ENCODE assay signal across 10 cellular contexts in the genomic region with DNA sequence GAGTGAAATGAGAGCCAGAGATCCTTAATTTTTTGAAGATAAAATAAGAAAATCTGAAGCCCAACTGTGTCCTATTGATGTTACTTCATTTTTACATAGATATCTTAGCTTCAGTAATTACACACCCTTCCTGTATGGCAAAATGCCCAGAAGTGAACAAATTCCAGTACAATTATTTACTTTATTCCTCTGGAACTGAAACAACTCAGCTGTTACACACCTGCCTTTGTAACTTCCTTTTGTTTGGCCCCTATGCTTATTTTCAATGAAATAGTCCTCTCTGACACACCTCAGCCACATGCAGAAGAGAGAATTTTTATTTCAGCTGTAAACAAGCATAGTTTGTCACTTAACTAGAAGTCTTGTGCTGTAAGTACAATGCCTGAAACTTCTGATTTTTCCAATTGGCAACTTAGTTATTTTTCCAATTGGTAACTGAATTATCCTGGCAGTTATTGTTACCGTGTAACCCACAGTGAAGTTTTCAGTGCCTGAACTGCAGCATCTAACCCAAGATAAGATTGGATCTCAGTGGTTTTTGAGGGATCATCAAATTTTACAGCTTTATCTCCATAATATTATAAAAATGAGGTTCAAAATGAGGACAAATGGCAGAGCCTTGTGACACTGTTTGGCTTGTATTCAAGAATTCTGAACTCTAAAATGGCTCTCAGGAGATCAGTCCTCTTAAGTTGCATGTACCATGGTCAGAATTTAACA.
DNase-seq lines count a peak whose midpoint lies in the region; ATAC-seq, FAIRE-seq and TF ChIP-seq lines count a peak whose summit lies in the region.
"Had no signal": no experiment of that assay in that cellular context is flagged by ENCODE, and none has a peak within 500 bp of the region (broad histone marks: within the 10 kb centered on the region; RNA-seq: fewer than 3 reads in every experiment).

No MANE protein-coding gene starts in this region.

- H3K9me3 ChIP-seq in GM12878 (replicated peaks; ENCODE audit: control insufficient read depth, insufficient read depth, low read length), result no peaks in the 10 kb centered on the region
- no peaks in the 10 kb centered on the region for H3K9me3 ChIP-seq in left lung
- H3K9me3 ChIP-seq in ascending aorta, result no peaks in the 10 kb centered on the region
- H3K9me3 ChIP-seq in vagina, result no peaks in the 10 kb centered on the region

- TF ChIP-seq POLR2A in GM12878 (IDR thresholded peaks at IDR 0.05; ENCODE audit: low read depth, low read length) (no peak), vagina (IDR thresholded peaks at IDR 0.05) (no peak)

- H3K27me3 ChIP-seq in BJ (ENCODE audit: control insufficient read depth, insufficient read depth, low read length), result no peaks in the 10 kb centered on the region
- no peaks in the 10 kb centered on the region for H3K27me3 ChIP-seq in GM12878 (replicated peaks in 1 of 2; ENCODE audit: control insufficient read depth in 2 of 2, insufficient read depth in 2 of 2, low read length in 1 of 2)
- H3K27me3 ChIP-seq in left lung, result no peaks in the 10 kb centered on the region
- no peaks in the 10 kb centered on the region for H3K27me3 ChIP-seq in ascending aorta
- H3K27me3 ChIP-seq in vagina, result no peaks in the 10 kb centered on the region

- intact Hi-C loops in GM12878 (cut with micrococcal nuclease; ENCODE audit: unreplicated experiment) (no loop called here), left lung (cut with DNase I) (no loop called here), ascending aorta (cut with DNase I) (no loop called here), vagina (cut with DNase I) (no loop called here)

- no peak overlapping the region for H3K4me3 Mint-ChIP-seq in stimulated activated naive CD8-positive, alpha-beta T cell treated with anti-CD3 and anti-CD28 coated beads, Interleukin-15, amount 100 ng/mL, for 72 hours
- H3K4me3 Mint-ChIP-seq: activated CD4-positive, alpha-beta memory T cell treated with anti-CD3 and anti-CD28 coated beads, Interleukin-2, amount 10 ng/mL, durations not matched to agents 7 days and 5 days had no signal

- no peak overlapping the region for H2AFZ ChIP-seq in GM12878 (ENCODE audit: control insufficient read depth, low read depth, low read length)

- H3K9ac ChIP-seq in GM12878 (ENCODE audit: control insufficient read depth, insufficient read depth, low read length), result no peak overlapping the region

- no peak for TF ChIP-seq RAD21 in GM12878 (IDR thresholded peaks at IDR 0.05; ENCODE audit: insufficient read depth, low read depth, low read length)

- no peak overlapping the region for H3K27ac Mint-ChIP-seq in stimulated activated naive CD8-positive, alpha-beta T cell treated with anti-CD3 and anti-CD28 coated beads, Interleukin-15, amount 100 ng/mL, for 72 hours
- H3K27ac Mint-ChIP-seq: activated CD4-positive, alpha-beta memory T cell treated with anti-CD3 and anti-CD28 coated beads, Interleukin-2, amount 10 ng/mL, durations not matched to agents 7 days and 5 days had no signal

- H3K27ac ChIP-seq in GM12878 (ENCODE audit: control insufficient read depth, insufficient read depth), result no peak overlapping the region
- H3K27ac ChIP-seq in left lung, result peak overlapping the region in 1 of 2 donors; percentile 38
- no peak overlapping the region for H3K27ac ChIP-seq in ascending aorta
- H3K27ac ChIP-seq in vagina, result no peak overlapping the region

- DNase-seq in BJ (ENCODE audit: low read depth) (peak; percentile 34), NCI-H1105 treated with DMSO at 0.1 percent for 48 hours (lab: John Stamatoyannopoulos, UW) (peak; percentile 92), GM12878 (ENCODE audit: low read depth, low spot score) (no peak), left lung (no peak), ascending aorta (ENCODE audit: low spot score in 2 of 2) (no peak), vagina (ENCODE audit: extremely low spot score in 2 of 2) (no peak)
- DNase-seq in stimulated activated naive CD8-positive, alpha-beta T cell treated with anti-CD3 and anti-CD28 coated beads, Interleukin-15, amount 100 ng/mL, for 72 hours, result no peak
- DNase-seq: activated CD4-positive, alpha-beta memory T cell treated with anti-CD3 and anti-CD28 coated beads, Interleukin-2, amount 10 ng/mL, durations not matched to agents 7 days and 5 days; midbrain had no signal

- TF ChIP-seq CTCF in BJ (IDR thresholded peaks at IDR 0.05; ENCODE audit: insufficient read depth, low read depth, low read length) (no peak), GM12878 (IDR thresholded peaks at IDR 0.05 in 2 of 3, conservative IDR thresholded peaks at IDR 0.05 in 1 of 3; ENCODE audit: control insufficient read depth in 2 of 3, extremely low read depth in 1 of 3, insufficient read depth in 1 of 3, low read depth in 3 of 3, low read length in 3 of 3) (no peak), left lung (IDR thresholded peaks at IDR 0.05) (no peak), ascending aorta (IDR thresholded peaks at IDR 0.05) (no peak), vagina (IDR thresholded peaks at IDR 0.05) (no peak)

- H3K36me3 ChIP-seq in BJ (ENCODE audit: control insufficient read depth, insufficient read depth, low read length) (peaks cover 2% of the 10 kb centered on the region; the same call in 1 of the 2 replicates), GM12878 (ENCODE audit: control insufficient read depth in 2 of 2, insufficient read depth in 2 of 2, low read length in 1 of 2) (no peaks in the 10 kb centered on the region), left lung (no peaks in the 10 kb centered on the region), ascending aorta (no peaks in the 10 kb centered on the region), vagina (no peaks in the 10 kb centered on the region)

- ATAC-seq in GM12878 (no peak), left lung (peak; percentile 79), HG02678 (IDR thresholded peaks at IDR 0.05; ENCODE audit: unreplicated experiment) (no peak)
- no peak for ATAC-seq in stimulated activated naive CD8-positive, alpha-beta T cell treated with anti-CD3 and anti-CD28 coated beads, Interleukin-15, amount 100 ng/mL, for 72 hours

- CTCF ChIA-PET in BJ (lab: Yijun Ruan, JAX) (interaction anchor here (0.9 kb wide), 1 partner anchor 16 kb away, joined by 3 read pairs; no protein-coding TSS in a partner anchor), GM12878 (lab: Yijun Ruan, JAX) (interaction anchor here (1.0 to 1.1 kb wide), 2 partner anchors 9 to 206 kb away, joined by 3 read pairs; no protein-coding TSS in a partner anchor)

- FAIRE-seq in GM12878 (lab: Jason Lieb, UNC), result peak; percentile 49

- WGBS in GM12878 (ENCODE audit: insufficient coverage, insufficient replicate concordance, low lambda C conversion rate, missing lambda C conversion rate), result 100% methylated on average over 1 of the region's 1 CpG

- BruUV-seq in GM12878 (replicated peaks; lab: Mats Ljungman, UMichigan), result no TSS peak

- no peak for TF ChIP-seq EP300 in GM12878 (IDR thresholded peaks at IDR 0.05; ENCODE audit: borderline replicate concordance in 1 of 2, control insufficient read depth in 1 of 2, low read depth in 2 of 2, low read length in 2 of 2)

- RAD21 ChIA-PET in GM12878 (lab: Charles Lee; ENCODE audit: unreplicated experiment), result no interaction called here

- POLR2A ChIA-PET in BJ (lab: Charles Lee) (no interaction called here), GM12878 (lab: Charles Lee) (no interaction called here)

- no peak overlapping the region for H3K4me2 ChIP-seq in GM12878 (ENCODE audit: control insufficient read depth, insufficient read depth)

- no peaks in the 10 kb centered on the region for H3K79me2 ChIP-seq in GM12878 (ENCODE audit: control insufficient read depth, insufficient read depth, low read length)

- H3K4me3 ChIP-seq in BJ (ENCODE audit: low read depth, low read length) (no peak overlapping the region), GM12878 (no peak overlapping the region), left lung (no peak overlapping the region), ascending aorta (no peak overlapping the region), vagina (no peak overlapping the region)

- no peaks in the 10 kb centered on the region for H3K4me1 Mint-ChIP-seq in stimulated activated naive CD8-positive, alpha-beta T cell treated with anti-CD3 and anti-CD28 coated beads, Interleukin-15, amount 100 ng/mL, for 72 hours

- SMC1A ChIA-PET in GM12878 (lab: Charles Lee; ENCODE audit: uncharacterized antibody, unreplicated experiment), result no interaction called here

- no peaks in the 10 kb centered on the region for H4K20me1 ChIP-seq in GM12878 (ENCODE audit: control insufficient read depth, insufficient read depth)

- H3K9me3 Mint-ChIP-seq in stimulated activated naive CD8-positive, alpha-beta T cell treated with anti-CD3 and anti-CD28 coated beads, Interleukin-15, amount 100 ng/mL, for 72 hours, result no peaks in the 10 kb centered on the region
- H3K9me3 Mint-ChIP-seq: activated CD4-positive, alpha-beta memory T cell treated with anti-CD3 and anti-CD28 coated beads, Interleukin-2, amount 10 ng/mL, durations not matched to agents 7 days and 5 days had no signal

- in situ Hi-C loops in GM12878 (cut with MboI), result no loop called here

- no peaks in the 10 kb centered on the region for H3K27me3 Mint-ChIP-seq in stimulated activated naive CD8-positive, alpha-beta T cell treated with anti-CD3 and anti-CD28 coated beads, Interleukin-15, amount 100 ng/mL, for 72 hours
- H3K27me3 Mint-ChIP-seq: activated CD4-positive, alpha-beta memory T cell treated with anti-CD3 and anti-CD28 coated beads, Interleukin-2, amount 10 ng/mL, durations not matched to agents 7 days and 5 days had no signal

- H3K4me1 ChIP-seq in GM12878 (ENCODE audit: control insufficient read depth, insufficient read depth, low read length), result no peaks in the 10 kb centered on the region
- peaks cover 0 to 14% of the 10 kb centered on the region in 2 donors for H3K4me1 ChIP-seq in left lung
- H3K4me1 ChIP-seq in ascending aorta, result peaks cover 0 to 3% of the 10 kb centered on the region in 2 donors
- peaks cover 15% of the 10 kb centered on the region for H3K4me1 ChIP-seq in vagina

TF ChIP-seq in GM12878, 131 proteins besides CTCF, POLR2A, EP300 and RAD21 (continues in another document):
- TF ChIP-seq, protein P1, sequence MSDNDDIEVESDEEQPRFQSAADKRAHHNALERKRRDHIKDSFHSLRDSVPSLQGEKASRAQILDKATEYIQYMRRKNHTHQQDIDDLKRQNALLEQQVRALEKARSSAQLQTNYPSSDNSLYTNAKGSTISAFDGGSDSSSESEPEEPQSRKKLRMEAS (IDR thresholded peaks at IDR 0.05; ENCODE audit: low read depth, low read length), result no peak
- no peak for TF ChIP-seq CREB1 (IDR thresholded peaks at IDR 0.05; ENCODE audit: low read depth)
- TF ChIP-seq RELA (IDR thresholded peaks at IDR 0.05; ENCODE audit: borderline replicate concordance, partially characterized antibody), result no peak
- no peak for TF ChIP-seq IKZF2 (IDR thresholded peaks at IDR 0.05)
- TF ChIP-seq SP1 (IDR thresholded peaks at IDR 0.05; ENCODE audit: low read depth, low read length), result no peak
- TF ChIP-seq NFIC (IDR thresholded peaks at IDR 0.05; ENCODE audit: low read depth, low read length), result no peak
- TF ChIP-seq MEF2B (IDR thresholded peaks at IDR 0.05; ENCODE audit: partially characterized antibody, poor library complexity, severe bottlenecking), result no peak
- no peak for TF ChIP-seq CHD2 (IDR thresholded peaks at IDR 0.05; ENCODE audit: borderline replicate concordance, low read depth, low read length)
- no peak for TF ChIP-seq RFX5 (IDR thresholded peaks at IDR 0.05; ENCODE audit: low read depth, low read length)
- TF ChIP-seq MTA3 (IDR thresholded peaks at IDR 0.05; ENCODE audit: borderline replicate concordance, low read length), result no peak

Comparison
In these comparisons a context has a peak if more than half of its experiments do, and no peak if none do; other contexts are left out.
1. DNase-seq: peak in BJ (single experiment) and NCI-H1105 treated with DMSO at 0.1 percent for 48 hours (single experiment); none in GM12878 (single experiment), left lung (0 of 2), ascending aorta (0 of 2), vagina (0 of 2) and stimulated activated naive CD8-positive, alpha-beta T cell treated with anti-CD3 and anti-CD28 coated beads, Interleukin-15, amount 100 ng/mL, for 72 hours (0 of 2).